7 cellular contexts compared by ENCODE assay signal in genomic region chr1:28602536-28603439, GRCh38. TPM values are rescaled to one million over a fixed set of nuclear protein-coding genes. Genes with fewer than 3 reads are reported as not detected.
DNase-seq lines count a peak whose midpoint lies in the region; ATAC-seq, FAIRE-seq and TF ChIP-seq lines count a peak whose summit lies in the region.

No MANE protein-coding gene starts in this region.

- TF ChIP-seq CTCF in thoracic aorta (IDR thresholded peaks at IDR 0.05) = peak; percentile 54

- peak overlapping the region; percentile 10 to 48 for H3K27ac ChIP-seq in thoracic aorta

- H3K27me3 ChIP-seq in thoracic aorta (replicated peaks; ENCODE audit: insufficient read depth) = no peaks in the 10 kb centered on the region

- DNase-seq in DMS79 (lab: John Stamatoyannopoulos, UW) (peak; percentile 10), HT-29 (ENCODE audit: low spot score) (peak; percentile 83), RCC 7860 (ENCODE audit: low spot score) (peak; percentile 67), cerebellar cortex (ENCODE audit: low spot score) (peak; percentile 81), left lobe of liver (ENCODE audit: low spot score) (peak; percentile 50), thoracic aorta (ENCODE audit: low spot score) (no peak)

- H3K4me3 ChIP-seq in thoracic aorta = no peak overlapping the region

- H3K4me1 ChIP-seq in thoracic aorta (ENCODE audit: control insufficient read depth in 1 of 2, low read depth in 2 of 2) = peaks cover 3 to 15% of the 10 kb centered on the region in 2 donors

- ATAC-seq in left lobe of liver (peak; percentile 92), thoracic aorta (ENCODE audit: insufficient number of reproducible peaks, low FRiP score, low read depth) (peak; percentile 56), HG02610 (IDR thresholded peaks at IDR 0.05; ENCODE audit: unreplicated experiment) (no peak)

- no peaks in the 10 kb centered on the region for H3K9me3 ChIP-seq in thoracic aorta

- peaks cover 37% of the 10 kb centered on the region for H3K36me3 ChIP-seq in thoracic aorta

- FAIRE-seq in RCC 7860 (lab: Jason Lieb, UNC) = peak; percentile 63

RNA-seq across cellular contexts. Expression of gene RAB42, which starts 10.7 kb away (rescaled TPM):
- total RNA-seq in HT-29 (2014; rRNA removed; shearing (Covaris generic)) = 0.81 and 0.97 TPM in 2 replicates
- total RNA-seq in left lobe of liver = 0.75 TPM
- 1 to 10 TPM in 1 of 2 donors, under 1 TPM in 1; 0.95 to 1.6 TPM for total RNA-seq in thoracic aorta

RNA-seq across cellular contexts. Expression of gene TAF12, which starts 40.1 kb away (rescaled TPM):
- 28.9 TPM in 2 replicates for total RNA-seq in HT-29 (2014; rRNA removed; shearing (Covaris generic))
- total RNA-seq in left lobe of liver (8.4 TPM), thoracic aorta (10 to 100 TPM; 11.7 to 17.2 TPM)

RNA-seq across cellular contexts. Expression of gene RNU11, which starts 45.6 kb away (rescaled TPM):
- not detected in 2 replicates for total RNA-seq in HT-29 (2014; rRNA removed; shearing (Covaris generic))
- not detected for total RNA-seq in left lobe of liver
- total RNA-seq in thoracic aorta = not detected

RNA-seq across cellular contexts. Expression of gene TRNAU1AP, which starts 49.9 kb away (rescaled TPM):
- 22.0 and 23.9 TPM in 2 replicates for total RNA-seq in HT-29 (2014; rRNA removed; shearing (Covaris generic))
- 8.3 TPM for total RNA-seq in left lobe of liver
- 10 to 100 TPM; 25.3 to 28.4 TPM for total RNA-seq in thoracic aorta
